13 cellular contexts compared by ENCODE assay signal in genomic region chr11:78379039-78379670, GRCh38. TPM values are rescaled to one million over a fixed set of nuclear protein-coding genes. Genes with fewer than 3 reads are reported as not detected.
DNase-seq lines count a peak whose midpoint lies in the region; ATAC-seq and TF ChIP-seq lines count a peak whose summit lies in the region.
"Had no signal": no experiment of that assay in that cellular context is flagged by ENCODE, and none has a peak within 500 bp of the region (broad histone marks: within the 10 kb centered on the region; RNA-seq: fewer than 3 reads in every experiment).

No MANE protein-coding gene starts in this region.

- peak overlapping the region; percentile 62; the same call in 1 of the 2 replicates for H2AFZ ChIP-seq in Loucy (ENCODE audit: low read length)

- peaks cover 2% of the 10 kb centered on the region for H3K27me3 Mint-ChIP-seq in activated CD4-positive, alpha-beta T cell treated with anti-CD3 and anti-CD28 coated beads for 36 hours

- TF ChIP-seq CTCF in Loucy (conservative IDR thresholded peaks at IDR 0.05; ENCODE audit: low read length) (no peak), choroid plexus epithelial cell (conservative IDR thresholded peaks at IDR 0.05; ENCODE audit: low read depth, low read length) (no peak)

- no peak overlapping the region for H3K9ac ChIP-seq in Loucy (ENCODE audit: low read depth, low read length, poor library complexity, severe bottlenecking)
- H3K9ac ChIP-seq: KMS-11 had no signal

- POLR2A ChIA-PET in activated CD4-positive, alpha-beta T cell treated with anti-CD3 and anti-CD28 coated beads for 36 hours (lab: Charles Lee), result interaction anchor here (0.6 kb wide), 1 partner anchor 67 kb away, joined by 4 read pairs; no protein-coding TSS in a partner anchor

- no peaks in the 10 kb centered on the region for H3K36me3 Mint-ChIP-seq in activated CD4-positive, alpha-beta T cell treated with anti-CD3 and anti-CD28 coated beads for 36 hours (ENCODE audit: low read depth)
- H3K36me3 Mint-ChIP-seq in stimulated activated effector memory CD8-positive, alpha-beta T cell treated with anti-CD3 and anti-CD28 coated beads, Interleukin-12 subunit alpha, Interleukin-12 subunit beta, amount 100 ng/mL, for 72 hours, result no peaks in the 10 kb centered on the region

- H3F3A ChIP-seq in Loucy (ENCODE audit: low read depth), result no peaks in the 10 kb centered on the region

- intact Hi-C loops in activated CD4-positive, alpha-beta T cell treated with anti-CD3 and anti-CD28 coated beads for 36 hours (cut with DNase I, micrococcal nuclease), result no loop called here

- H3K27ac Mint-ChIP-seq in activated CD4-positive, alpha-beta T cell treated with anti-CD3 and anti-CD28 coated beads for 36 hours, result no peak overlapping the region
- no peak overlapping the region for H3K27ac Mint-ChIP-seq in stimulated activated effector memory CD8-positive, alpha-beta T cell treated with anti-CD3 and anti-CD28 coated beads, Interleukin-12 subunit alpha, Interleukin-12 subunit beta, amount 100 ng/mL, for 72 hours

- H3K4me1 ChIP-seq in Loucy (ENCODE audit: insufficient read depth, low read length, poor library complexity, severe bottlenecking), result no peaks in the 10 kb centered on the region

- peak; percentile 86 for ATAC-seq in activated CD4-positive, alpha-beta T cell treated with anti-CD3 and anti-CD28 coated beads for 36 hours
- ATAC-seq in stimulated activated effector memory CD8-positive, alpha-beta T cell treated with anti-CD3 and anti-CD28 coated beads, Interleukin-12 subunit alpha, Interleukin-12 subunit beta, amount 100 ng/mL, for 72 hours, result peak; percentile 62
- ATAC-seq in GM21367 (IDR thresholded peaks at IDR 0.05; ENCODE audit: unreplicated experiment), result no peak

- H3K27me3 ChIP-seq in Loucy (ENCODE audit: insufficient read depth, low read length, poor library complexity, severe bottlenecking), result no peaks in the 10 kb centered on the region

- no peaks in the 10 kb centered on the region for H3K9me3 ChIP-seq in Loucy (ENCODE audit: insufficient read depth, low read depth, low read length)

- no peak overlapping the region for H3K4me3 Mint-ChIP-seq in activated CD4-positive, alpha-beta T cell treated with anti-CD3 and anti-CD28 coated beads for 36 hours
- H3K4me3 Mint-ChIP-seq in stimulated activated effector memory CD8-positive, alpha-beta T cell treated with anti-CD3 and anti-CD28 coated beads, Interleukin-12 subunit alpha, Interleukin-12 subunit beta, amount 100 ng/mL, for 72 hours, result no peak overlapping the region

- H3K9me2 ChIP-seq in Loucy (replicated peaks; ENCODE audit: low read depth, low read length), result no peaks in the 10 kb centered on the region

- H3K9me3 Mint-ChIP-seq in activated CD4-positive, alpha-beta T cell treated with anti-CD3 and anti-CD28 coated beads for 36 hours (ENCODE audit: low read depth), result peaks cover 3% of the 10 kb centered on the region
- H3K9me3 Mint-ChIP-seq in stimulated activated effector memory CD8-positive, alpha-beta T cell treated with anti-CD3 and anti-CD28 coated beads, Interleukin-12 subunit alpha, Interleukin-12 subunit beta, amount 100 ng/mL, for 72 hours, result no peaks in the 10 kb centered on the region

- H3K4me3 ChIP-seq in Loucy (ENCODE audit: low read length, poor library complexity, severe bottlenecking) (no peak overlapping the region), choroid plexus epithelial cell (ENCODE audit: low read depth, low read length) (no peak overlapping the region)

- CTCF ChIA-PET in activated CD4-positive, alpha-beta T cell treated with anti-CD3 and anti-CD28 coated beads for 36 hours (lab: Charles Lee), result interaction anchor here (1.0 kb wide), 1 partner anchor 185 kb away, joined by 3 read pairs; no protein-coding TSS in a partner anchor

- H4K20me1 ChIP-seq in Loucy (ENCODE audit: insufficient read depth, low read length, poor library complexity, severe bottlenecking), result no peaks in the 10 kb centered on the region

- peaks cover 4% of the 10 kb centered on the region for H3K4me1 Mint-ChIP-seq in activated CD4-positive, alpha-beta T cell treated with anti-CD3 and anti-CD28 coated beads for 36 hours
- no peaks in the 10 kb centered on the region for H3K4me1 Mint-ChIP-seq in stimulated activated effector memory CD8-positive, alpha-beta T cell treated with anti-CD3 and anti-CD28 coated beads, Interleukin-12 subunit alpha, Interleukin-12 subunit beta, amount 100 ng/mL, for 72 hours

- H3K4me2 ChIP-seq in Loucy (ENCODE audit: low read depth, low read length, poor library complexity, severe bottlenecking), result no peak overlapping the region
- H3K4me2 ChIP-seq: KMS-11 had no signal

- H3K36me3 ChIP-seq in Loucy (ENCODE audit: insufficient read depth, low read length), result no peaks in the 10 kb centered on the region

- H3K79me2 ChIP-seq in Loucy (ENCODE audit: insufficient read depth, low read length), result no peaks in the 10 kb centered on the region

- DNase-seq in activated CD4-positive, alpha-beta T cell treated with anti-CD3 and anti-CD28 coated beads for 36 hours, result no peak
- no peak for DNase-seq in activated CD4-positive, alpha-beta T cell treated with anti-CD3 and anti-CD28 coated beads for 48 hours
- DNase-seq in choroid plexus epithelial cell (ENCODE audit: low read depth), result peak; percentile 18
- DNase-seq in stimulated activated effector memory CD8-positive, alpha-beta T cell treated with anti-CD3 and anti-CD28 coated beads, Interleukin-12 subunit alpha, Interleukin-12 subunit beta, amount 100 ng/mL, for 72 hours (ENCODE audit: low spot score in 2 of 2), result no peak
- no peak for DNase-seq in NCI-H82 (lab: John Stamatoyannopoulos, UW)
- DNase-seq in cerebellar nuclear complex (lab: John Stamatoyannopoulos, UW), result no peak
- DNase-seq: activated CD4-positive, alpha-beta T cell treated with anti-CD3 and anti-CD28 coated beads for 1 hour; effector memory CD4-positive, alpha-beta T cell; NCI-H345; SHP77 had no signal

RNA-seq across cellular contexts. Expression of gene GAB2, which starts 38.5 kb away (rescaled TPM):
- total RNA-seq in activated CD4-positive, alpha-beta T cell treated with anti-CD3 and anti-CD28 coated beads for 36 hours, result 1 to 10 TPM; 4.3 to 4.8 TPM
